Comparison of ENCODE assay signal across 1 cellular context in the genomic region with DNA sequence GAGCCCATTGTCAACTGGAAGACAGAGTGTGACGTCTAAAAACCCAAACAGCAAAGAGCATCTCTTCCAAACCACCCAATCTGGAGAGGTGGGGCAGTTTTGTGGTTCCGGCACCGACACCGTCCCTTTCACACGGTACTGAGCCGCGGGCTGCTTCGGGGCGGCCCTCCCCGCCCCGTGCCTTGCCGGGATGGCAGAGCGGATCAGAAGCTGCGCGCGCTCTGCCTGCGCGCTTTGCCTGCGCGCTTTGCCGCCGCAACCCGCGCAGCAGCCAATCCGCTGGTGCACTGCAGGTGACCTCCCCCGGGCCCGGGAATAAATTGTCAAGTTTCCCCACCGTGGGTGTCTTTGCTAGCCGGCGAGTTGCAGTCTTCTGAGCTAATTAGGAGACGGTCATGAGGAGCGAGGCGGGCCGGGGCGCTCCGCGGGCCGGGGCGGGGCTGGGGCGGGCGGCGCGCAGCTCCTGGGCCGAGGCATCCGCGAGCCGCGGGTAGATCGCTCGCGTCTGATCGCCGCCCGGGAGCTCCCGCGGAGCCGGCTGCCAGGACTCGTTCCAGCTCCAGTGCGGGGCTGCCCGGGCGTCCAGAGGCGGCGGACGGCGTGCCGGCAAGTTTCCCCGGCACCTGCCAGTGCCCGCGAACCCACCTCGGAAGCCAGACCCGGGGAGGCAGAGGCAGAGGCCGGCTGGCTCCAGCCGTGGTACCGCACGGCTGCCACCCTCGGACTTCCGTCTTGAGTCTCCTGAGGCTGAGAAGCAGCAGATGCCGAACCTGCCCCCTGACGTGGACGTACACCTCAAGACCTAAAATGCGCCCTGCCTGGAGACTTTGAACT.
TF ChIP-seq lines count a peak whose summit lies in the region.

No MANE protein-coding gene starts in this region.

TF ChIP-seq in H1, 55 proteins besides CTCF, POLR2A, EP300 and RAD21 (continued from another document):
- no peak for TF ChIP-seq YY1 (IDR thresholded peaks at IDR 0.05; ENCODE audit: low read depth, low read length)
- TF ChIP-seq TBP (IDR thresholded peaks at IDR 0.05; ENCODE audit: low read depth, low read length) = no peak
- no peak for TF ChIP-seq POU5F1 (IDR thresholded peaks at IDR 0.05; ENCODE audit: low read depth, low read length)
- TF ChIP-seq TAF1 (IDR thresholded peaks at IDR 0.05; ENCODE audit: low read depth, low read length) = no peak
- TF ChIP-seq KDM1A (IDR thresholded peaks at IDR 0.05; ENCODE audit: borderline replicate concordance, low read length) = no peak
- TF ChIP-seq SUZ12 (IDR thresholded peaks at IDR 0.05; ENCODE audit: low read length) = peak; percentile 72; the same call in 1 of the 2 replicates
- peak; percentile 26; the same call in 1 of the 2 replicates for TF ChIP-seq PHF8 (conservative IDR thresholded peaks at IDR 0.05; ENCODE audit: low read depth, low read length)
- TF ChIP-seq CEBPB (IDR thresholded peaks at IDR 0.05; ENCODE audit: low read depth, low read length) = no peak
- no peak for TF ChIP-seq KDM5A (IDR thresholded peaks at IDR 0.05; ENCODE audit: low read length)
- no peak for TF ChIP-seq SIRT6 (IDR thresholded peaks at IDR 0.05; ENCODE audit: low read length)
- no peak for TF ChIP-seq SP2 (IDR thresholded peaks at IDR 0.05; ENCODE audit: low read length)
- TF ChIP-seq HDAC2 (IDR thresholded peaks at IDR 0.05; ENCODE audit: borderline replicate concordance in 1 of 2, low read depth in 2 of 2, low read length in 2 of 2) = no peak
- TF ChIP-seq, protein P1, sequence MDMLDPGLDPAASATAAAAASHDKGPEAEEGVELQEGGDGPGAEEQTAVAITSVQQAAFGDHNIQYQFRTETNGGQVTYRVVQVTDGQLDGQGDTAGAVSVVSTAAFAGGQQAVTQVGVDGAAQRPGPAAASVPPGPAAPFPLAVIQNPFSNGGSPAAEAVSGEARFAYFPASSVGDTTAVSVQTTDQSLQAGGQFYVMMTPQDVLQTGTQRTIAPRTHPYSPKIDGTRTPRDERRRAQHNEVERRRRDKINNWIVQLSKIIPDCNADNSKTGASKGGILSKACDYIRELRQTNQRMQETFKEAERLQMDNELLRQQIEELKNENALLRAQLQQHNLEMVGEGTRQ (IDR thresholded peaks at IDR 0.05; ENCODE audit: low read length) = no peak
- no peak for TF ChIP-seq POLR2AphosphoS5 (IDR thresholded peaks at IDR 0.05; ENCODE audit: low read depth, low read length)
- peak; percentile 48 for TF ChIP-seq RNF2 (IDR thresholded peaks at IDR 0.05; ENCODE audit: borderline replicate concordance, low read depth, low read length, missing control alignments, poor library complexity, severe bottlenecking)
- TF ChIP-seq TCF12 (IDR thresholded peaks at IDR 0.05; ENCODE audit: low read depth, low read length) = no peak
- TF ChIP-seq BCL11A (IDR thresholded peaks at IDR 0.05; ENCODE audit: low read depth in 2 of 2, low read length in 2 of 2) = no peak
- peak; percentile 20; the same call in 1 of the 2 replicates for TF ChIP-seq NRF1 (IDR thresholded peaks at IDR 0.05; ENCODE audit: low read depth, low read length)
- no peak for TF ChIP-seq EGR1 (IDR thresholded peaks at IDR 0.05; ENCODE audit: borderline replicate concordance, low read depth, low read length)
- TF ChIP-seq GABPA (IDR thresholded peaks at IDR 0.05; ENCODE audit: borderline replicate concordance, insufficient read depth, low read length) = peak; percentile 36; the same call in 1 of the 2 replicates
- TF ChIP-seq TAF7 (optimal IDR thresholded peaks at IDR 0.05; ENCODE audit: borderline replicate concordance, low read depth, low read length) = no peak
- peak; percentile 41 for TF ChIP-seq ASH2L (IDR thresholded peaks at IDR 0.05; ENCODE audit: low read length)
- TF ChIP-seq RFX5 (IDR thresholded peaks at IDR 0.05; ENCODE audit: borderline replicate concordance, low read depth, low read length) = no peak
- TF ChIP-seq, protein P2, sequence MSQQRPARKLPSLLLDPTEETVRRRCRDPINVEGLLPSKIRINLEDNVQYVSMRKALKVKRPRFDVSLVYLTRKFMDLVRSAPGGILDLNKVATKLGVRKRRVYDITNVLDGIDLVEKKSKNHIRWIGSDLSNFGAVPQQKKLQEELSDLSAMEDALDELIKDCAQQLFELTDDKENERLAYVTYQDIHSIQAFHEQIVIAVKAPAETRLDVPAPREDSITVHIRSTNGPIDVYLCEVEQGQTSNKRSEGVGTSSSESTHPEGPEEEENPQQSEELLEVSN (IDR thresholded peaks at IDR 0.05) = no peak
- peak; percentile 66; the same call in 1 of the 2 replicates for TF ChIP-seq RBBP5 (IDR thresholded peaks at IDR 0.05; ENCODE audit: borderline replicate concordance, low read depth, low read length)
- TF ChIP-seq KDM4A (IDR thresholded peaks at IDR 0.05; ENCODE audit: low read depth, low read length, severe bottlenecking) = peak; percentile 80
- no peak for TF ChIP-seq SRF (IDR thresholded peaks at IDR 0.05; ENCODE audit: low read depth, low read length)
- TF ChIP-seq, protein P3, sequence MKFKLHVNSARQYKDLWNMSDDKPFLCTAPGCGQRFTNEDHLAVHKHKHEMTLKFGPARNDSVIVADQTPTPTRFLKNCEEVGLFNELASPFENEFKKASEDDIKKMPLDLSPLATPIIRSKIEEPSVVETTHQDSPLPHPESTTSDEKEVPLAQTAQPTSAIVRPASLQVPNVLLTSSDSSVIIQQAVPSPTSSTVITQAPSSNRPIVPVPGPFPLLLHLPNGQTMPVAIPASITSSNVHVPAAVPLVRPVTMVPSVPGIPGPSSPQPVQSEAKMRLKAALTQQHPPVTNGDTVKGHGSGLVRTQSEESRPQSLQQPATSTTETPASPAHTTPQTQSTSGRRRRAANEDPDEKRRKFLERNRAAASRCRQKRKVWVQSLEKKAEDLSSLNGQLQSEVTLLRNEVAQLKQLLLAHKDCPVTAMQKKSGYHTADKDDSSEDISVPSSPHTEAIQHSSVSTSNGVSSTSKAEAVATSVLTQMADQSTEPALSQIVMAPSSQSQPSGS (IDR thresholded peaks at IDR 0.05; ENCODE audit: low read length) = no peak
- TF ChIP-seq FOSL1 (IDR thresholded peaks at IDR 0.05; ENCODE audit: insufficient read depth, low read depth, low read length) = no peak
- peak; percentile 2 for TF ChIP-seq NANOG (IDR thresholded peaks at IDR 0.05; ENCODE audit: insufficient read depth, low read depth, low read length, poor library complexity, severe bottlenecking)
- TF ChIP-seq JUND (IDR thresholded peaks at IDR 0.05; ENCODE audit: low read length) = no peak
- TF ChIP-seq BACH1 (IDR thresholded peaks at IDR 0.05; ENCODE audit: low read length) = no peak
- TF ChIP-seq CREB1 (IDR thresholded peaks at IDR 0.05) = peak; percentile 76
